8 cellular contexts compared by ENCODE assay signal in genomic region chr10:69123306-69123746, GRCh38. TPM values are rescaled to one million over a fixed set of nuclear protein-coding genes. Genes with fewer than 3 reads are reported as not detected.
DNase-seq lines count a peak whose midpoint lies in the region; ATAC-seq and TF ChIP-seq lines count a peak whose summit lies in the region.

No MANE protein-coding gene starts in this region.

- H3K27me3 ChIP-seq in cardiac muscle cell: no peaks in the 10 kb centered on the region
- no peaks in the 10 kb centered on the region for H3K27me3 ChIP-seq in rectal smooth muscle tissue (ENCODE audit: control insufficient read depth, insufficient read depth, low read length)

- CTCF ChIA-PET in HEK293T (lab: Yijun Ruan, JAX): no interaction called here
- CTCF ChIA-PET in activated CD8-positive, alpha-beta T cell treated with anti-CD3 and anti-CD28 coated beads, Interleukin-2, amount 10 ng/mL, durations not matched to agents 7 days and 5 days (lab: Charles Lee): interaction anchor here (1.0 to 3.6 kb wide), 3 partner anchors 29 to 136 kb away, joined by 4 to 16 read pairs (median 11); no protein-coding TSS in a partner anchor

- TF ChIP-seq POLR2A in NB4 (IDR thresholded peaks at IDR 0.05; ENCODE audit: extremely low read depth, insufficient read length): no peak

- H3K27ac ChIP-seq in cardiac muscle cell (peak overlapping the region; percentile 99), rectal smooth muscle tissue (ENCODE audit: low read depth, low read length) (peak overlapping the region; percentile 99)

- peak; percentile 34 for ATAC-seq in Right ventricle myocardium inferior
- peak; percentile 34 for ATAC-seq in activated CD8-positive, alpha-beta T cell treated with anti-CD3 and anti-CD28 coated beads, Interleukin-2, amount 10 ng/mL, durations not matched to agents 7 days and 5 days

- intact Hi-C loops in Right ventricle myocardium inferior (cut with DNase I): no loop called here
- intact Hi-C loops in cardiac septum (cut with DNase I): loop anchor here (5.0 kb wide), 1 partner anchor 54 kb away; no protein-coding TSS in a partner anchor

- DNase-seq in Right ventricle myocardium inferior (ENCODE audit: missing footprints) (no peak), cardiac septum (ENCODE audit: low spot score) (no peak), HEK293T (ENCODE audit: extremely low spot score) (peak; percentile 52), NB4 (ENCODE audit: low read depth) (no peak), cardiac muscle cell (ENCODE audit: low read depth in 1 of 2, low spot score in 1 of 2) (peak; percentile 77 to 83), NCI-H187 treated with DMSO at 0.1 percent for 48 hours (lab: John Stamatoyannopoulos, UW) (no peak)
- DNase-seq in activated CD8-positive, alpha-beta T cell treated with anti-CD3 and anti-CD28 coated beads, Interleukin-2, amount 10 ng/mL, durations not matched to agents 7 days and 5 days: no peak

- H3K4me3 Mint-ChIP-seq in activated CD8-positive, alpha-beta T cell treated with anti-CD3 and anti-CD28 coated beads, Interleukin-2, amount 10 ng/mL, durations not matched to agents 7 days and 5 days: peak overlapping the region; percentile 88

- H3K4me1 ChIP-seq in cardiac muscle cell (ENCODE audit: low read depth): peaks cover 8% of the 10 kb centered on the region
- H3K4me1 ChIP-seq in rectal smooth muscle tissue (ENCODE audit: control insufficient read depth, insufficient read depth, low read length): peaks cover 7% of the 10 kb centered on the region

- H3K4me1 Mint-ChIP-seq in activated CD8-positive, alpha-beta T cell treated with anti-CD3 and anti-CD28 coated beads, Interleukin-2, amount 10 ng/mL, durations not matched to agents 7 days and 5 days (ENCODE audit: low read depth): peaks cover 26% of the 10 kb centered on the region

- H3K4me3 ChIP-seq in NB4 (ENCODE audit: low read depth, low read length): peak overlapping the region; percentile 73
- peak overlapping the region; percentile 93 for H3K4me3 ChIP-seq in cardiac muscle cell
- peak overlapping the region; percentile 90 for H3K4me3 ChIP-seq in rectal smooth muscle tissue (ENCODE audit: low read length)

- H3K27ac Mint-ChIP-seq in activated CD8-positive, alpha-beta T cell treated with anti-CD3 and anti-CD28 coated beads, Interleukin-2, amount 10 ng/mL, durations not matched to agents 7 days and 5 days: peak overlapping the region; percentile 95

- H3K9ac ChIP-seq in rectal smooth muscle tissue (ENCODE audit: low read length): peak overlapping the region; percentile 98

- TF ChIP-seq CTCF in NB4 (IDR thresholded peaks at IDR 0.05; ENCODE audit: low read depth, low read length) (no peak), cardiac muscle cell (IDR thresholded peaks at IDR 0.05; ENCODE audit: low read depth, low read length) (peak; percentile 50)

- H3K36me3 ChIP-seq in cardiac muscle cell: no peaks in the 10 kb centered on the region
- no peaks in the 10 kb centered on the region for H3K36me3 ChIP-seq in rectal smooth muscle tissue (ENCODE audit: control insufficient read depth, insufficient read depth, low read length)

- no peaks in the 10 kb centered on the region for H3K9me3 Mint-ChIP-seq in activated CD8-positive, alpha-beta T cell treated with anti-CD3 and anti-CD28 coated beads, Interleukin-2, amount 10 ng/mL, durations not matched to agents 7 days and 5 days (ENCODE audit: insufficient read depth)

- POLR2A ChIA-PET in HEK293T (lab: Yijun Ruan, JAX): interaction anchor here (0.7 to 1.0 kb wide), 2 partner anchors 9 to 97 kb away, joined by 3 read pairs; partner anchors contain the start of gene HKDC1
- POLR2A ChIA-PET in activated CD8-positive, alpha-beta T cell treated with anti-CD3 and anti-CD28 coated beads, Interleukin-2, amount 10 ng/mL, durations not matched to agents 7 days and 5 days (lab: Charles Lee): interaction anchor here (1.0 kb wide), 1 partner anchor 35 kb away, joined by 3 read pairs; the partner anchor contains the start of gene SRGN

- peaks cover 9% of the 10 kb centered on the region for H3K36me3 Mint-ChIP-seq in activated CD8-positive, alpha-beta T cell treated with anti-CD3 and anti-CD28 coated beads, Interleukin-2, amount 10 ng/mL, durations not matched to agents 7 days and 5 days (ENCODE audit: low read depth)

- no peaks in the 10 kb centered on the region for H3K9me3 ChIP-seq in cardiac muscle cell (ENCODE audit: low read depth)

- H3K27me3 Mint-ChIP-seq in activated CD8-positive, alpha-beta T cell treated with anti-CD3 and anti-CD28 coated beads, Interleukin-2, amount 10 ng/mL, durations not matched to agents 7 days and 5 days (ENCODE audit: low read depth): no peaks in the 10 kb centered on the region

TF ChIP-seq in HEK293T, 16 proteins besides CTCF, POLR2A, EP300 and RAD21:
- no peak for TF ChIP-seq CTBP1 (IDR thresholded peaks at IDR 0.05; ENCODE audit: borderline replicate concordance)
- TF ChIP-seq NFRKB (IDR thresholded peaks at IDR 0.05): no peak
- no peak for TF ChIP-seq ELF4 (IDR thresholded peaks at IDR 0.05)
- TF ChIP-seq L3MBTL2 (conservative IDR thresholded peaks at IDR 0.05): no peak

RNA-seq across cellular contexts. Expression of gene VPS26A, which starts 0.7 kb away (rescaled TPM):
- 32.5 TPM for total RNA-seq in Right ventricle myocardium inferior
- total RNA-seq in cardiac septum: 31.7 TPM
- 10 to 100 TPM; 53.6 to 61.9 TPM for total RNA-seq in activated CD8-positive, alpha-beta T cell treated with anti-CD3 and anti-CD28 coated beads, Interleukin-2, amount 10 ng/mL, durations not matched to agents 7 days and 5 days
- 12.8 and 14.1 TPM in 2 replicates for total RNA-seq in cardiac muscle cell
- polyA plus RNA-seq in cardiac muscle cell: 53.9 and 54.0 TPM in 2 replicates

RNA-seq across cellular contexts. Expression of gene SRGN, which starts 35.4 kb away (rescaled TPM):
- total RNA-seq in Right ventricle myocardium inferior (50.2 TPM), cardiac septum (52.1 TPM), cardiac muscle cell (not detected in 2 replicates)
- 100 to 1,000 TPM; 166 to 168 TPM for total RNA-seq in activated CD8-positive, alpha-beta T cell treated with anti-CD3 and anti-CD28 coated beads, Interleukin-2, amount 10 ng/mL, durations not matched to agents 7 days and 5 days
- 0.62 TPM in 1 of 2 replicates, not detected in the other for polyA plus RNA-seq in cardiac muscle cell

RNA-seq across cellular contexts. Expression of gene SUPV3L1, which starts 56.7 kb away (rescaled TPM):
- total RNA-seq in Right ventricle myocardium inferior: 40.1 TPM
- total RNA-seq in cardiac septum: 30.0 TPM
- total RNA-seq in activated CD8-positive, alpha-beta T cell treated with anti-CD3 and anti-CD28 coated beads, Interleukin-2, amount 10 ng/mL, durations not matched to agents 7 days and 5 days: 10 to 100 TPM; 35.5 to 36.8 TPM
- 26.4 and 40.8 TPM in 2 replicates for total RNA-seq in cardiac muscle cell
- 31.9 and 32.1 TPM in 2 replicates for polyA plus RNA-seq in cardiac muscle cell

Comparison
In these comparisons a context has a peak if more than half of its experiments do, and no peak if none do; other contexts are left out.
1. DNase-seq: peak in HEK293T (single experiment) and cardiac muscle cell (2 of 2); none in Right ventricle myocardium inferior (single experiment), cardiac septum (single experiment), NB4 (single experiment), activated CD8-positive, alpha-beta T cell treated with anti-CD3 and anti-CD28 coated beads, Interleukin-2, amount 10 ng/mL, durations not matched to agents 7 days and 5 days (single experiment) and NCI-H187 treated with DMSO at 0.1 percent for 48 hours (single experiment).
2. RNA of gene SRGN, which starts 35.4 kb away (total RNA-seq): 166 to 168 TPM in activated CD8-positive, alpha-beta T cell treated with anti-CD3 and anti-CD28 coated beads, Interleukin-2, amount 10 ng/mL, durations not matched to agents 7 days and 5 days, 52.1 TPM in cardiac septum (single experiment) and 50.2 TPM in Right ventricle myocardium inferior (single experiment); not detected in cardiac muscle cell; every median in the first group is over 10 times any median in the second.
3. Peak in every context shown above with its lines, with median percentiles within 50 percentile points of each other: H3K4me3 ChIP-seq.